ENCODE assay signal across 19 cellular contexts in genomic region chr19:1913781-1914577, GRCh38. TPM values are rescaled to one million over a fixed set of nuclear protein-coding genes. Genes with fewer than 3 reads are reported as not detected.
DNase-seq lines count a peak whose midpoint lies in the region; ATAC-seq and TF ChIP-seq lines count a peak whose summit lies in the region.
"Had no signal": no experiment of that assay in that cellular context is flagged by ENCODE, and none has a peak within 500 bp of the region (broad histone marks: within the 10 kb centered on the region; RNA-seq: fewer than 3 reads in every experiment).

No MANE protein-coding gene starts in this region.

- intact Hi-C loops in posterior cingulate gyrus (cut with DNase I) = no loop called here

- TF ChIP-seq CTCF in RWPE2 (IDR thresholded peaks at IDR 0.05; ENCODE audit: poor library complexity, severe bottlenecking) = no peak
- TF ChIP-seq CTCF in osteoblast (IDR thresholded peaks at IDR 0.05; ENCODE audit: extremely low read depth, low read depth, low read length) = no peak

- no peak overlapping the region for H3K27ac ChIP-seq in RWPE2 (ENCODE audit: poor library complexity, severe bottlenecking)
- peak overlapping the region; percentile 0 to 76 for H3K27ac ChIP-seq in esophagus (ENCODE audit: low read depth in 2 of 2, low read length in 1 of 2)
- H3K27ac ChIP-seq in osteoblast (ENCODE audit: low read depth, low read length) = no peak overlapping the region
- H3K27ac ChIP-seq: KMS-11 had no signal

- ATAC-seq in RWPE2 (ENCODE audit: low read depth) (peak; percentile 10; the same call in 1 of the 3 replicates), HG03039 (IDR thresholded peaks at IDR 0.05; ENCODE audit: unreplicated experiment) (no peak), GM21723 (IDR thresholded peaks at IDR 0.05; ENCODE audit: unreplicated experiment) (no peak)
- ATAC-seq: GM12878, HCT116, Panc1 had no signal

- DNase-seq in D341Med (ENCODE audit: low spot score) (peak; percentile 32), RWPE2 (ENCODE audit: low spot score) (no peak), osteoblast (ENCODE audit: insufficient read length, low spot score, missing footprints) (peak; percentile 58), pons (ENCODE audit: low spot score) (no peak), posterior cingulate gyrus (no peak)
- DNase-seq: CD4-positive, CD25-positive, alpha-beta regulatory T cell; MM.1S; NCI-H1105; NCI-H1694 treated with DMSO at 0.1 percent for 48 hours; NCI-H446; NCI-H774; SHP77 treated with DMSO at 0.1 percent for 48 hours had no signal

- H3K9me3 ChIP-seq in RWPE2 (ENCODE audit: severe bottlenecking) (no peaks in the 10 kb centered on the region), esophagus (ENCODE audit: control insufficient read depth in 2 of 2, insufficient read depth in 1 of 2, low read depth in 1 of 2, low read length in 1 of 2) (no peaks in the 10 kb centered on the region), osteoblast (ENCODE audit: low read depth, low read length) (no peaks in the 10 kb centered on the region)

- H3K36me3 ChIP-seq in RWPE2 (ENCODE audit: low read depth) = peaks cover 9% of the 10 kb centered on the region; the same call in 1 of the 2 replicates
- H3K36me3 ChIP-seq in esophagus (ENCODE audit: control insufficient read depth in 2 of 2, insufficient read depth in 2 of 2, low read length in 1 of 2) = peaks cover 0 to 31% of the 10 kb centered on the region in 2 donors
- H3K36me3 ChIP-seq in osteoblast (ENCODE audit: insufficient read depth, low read length) = peaks cover 17% of the 10 kb centered on the region

- H3K4me3 ChIP-seq in RWPE2 (ENCODE audit: severe bottlenecking) (no peak overlapping the region), esophagus (ENCODE audit: low read depth in 1 of 2, low read length in 2 of 2) (no peak overlapping the region), osteoblast (ENCODE audit: insufficient read depth, low read length) (no peak overlapping the region)
- H3K4me3 ChIP-seq: GM12878 had no signal

- H3K79me2 ChIP-seq in osteoblast (ENCODE audit: insufficient read depth, low read length) = peaks cover 65% of the 10 kb centered on the region

- 64 to 72% methylated on average over 22 to 23 of the region's 23 CpGs for WGBS in esophagus, 2 donors

- peaks cover 6% of the 10 kb centered on the region for H3K4me1 ChIP-seq in RWPE2 (ENCODE audit: insufficient read depth, poor library complexity, severe bottlenecking)
- H3K4me1 ChIP-seq in esophagus (ENCODE audit: control insufficient read depth in 2 of 2, insufficient read depth in 2 of 2, low read length in 1 of 2) = peaks cover 12 to 32% of the 10 kb centered on the region in 2 donors
- peaks cover 7% of the 10 kb centered on the region for H3K4me1 ChIP-seq in osteoblast (ENCODE audit: insufficient read depth, low read length)

- no peaks in the 10 kb centered on the region for H3K27me3 ChIP-seq in RWPE2 (ENCODE audit: insufficient read depth, poor library complexity, severe bottlenecking)
- no peaks in the 10 kb centered on the region for H3K27me3 ChIP-seq in esophagus (ENCODE audit: control insufficient read depth in 1 of 2, insufficient read depth in 2 of 2, low read length in 2 of 2)
- no peaks in the 10 kb centered on the region for H3K27me3 ChIP-seq in osteoblast (ENCODE audit: insufficient read depth, low read length)

- no peak overlapping the region for H3K4me2 ChIP-seq in osteoblast (ENCODE audit: insufficient read depth, low read length)
- H3K4me2 ChIP-seq: KMS-11 had no signal

- peaks cover 35% of the 10 kb centered on the region for H4K20me1 ChIP-seq in osteoblast (ENCODE audit: insufficient read depth, low read length)

- no peak overlapping the region for H2AFZ ChIP-seq in osteoblast (ENCODE audit: low read length)

RNA-seq across cellular contexts. Expression of gene ADAT3, which starts 8.8 kb away (rescaled TPM):
- 1 to 10 TPM; 6.4 to 6.9 TPM for polyA plus RNA-seq in esophagus
- total RNA-seq in osteoblast = 3.3 and 3.8 TPM in 2 replicates

RNA-seq across cellular contexts. Expression of gene SCAMP4, which starts 8.8 kb away (rescaled TPM):
- polyA plus RNA-seq in esophagus = 10 to 100 TPM; 29.0 to 38.6 TPM
- total RNA-seq in osteoblast = 55.7 and 70.6 TPM in 2 replicates

RNA-seq across cellular contexts. Expression of gene CSNK1G2, which starts 27.0 kb away (rescaled TPM):
- polyA plus RNA-seq in esophagus = 10 to 100 TPM; 59.9 to 63.7 TPM
- total RNA-seq in osteoblast = 68.8 and 70.1 TPM in 2 replicates

RNA-seq across cellular contexts. Expression of gene ABHD17A, which starts 28.7 kb away (rescaled TPM):
- 10 to 100 TPM; 73.9 to 76.2 TPM for polyA plus RNA-seq in esophagus
- 49.5 and 52.5 TPM in 2 replicates for total RNA-seq in osteoblast

RNA-seq across cellular contexts. Expression of gene KLF16, which starts 50.6 kb away (rescaled TPM):
- polyA plus RNA-seq in esophagus = 10 to 100 TPM in 1 of 2 donors, 1 to 10 TPM in 1; 9.3 to 13.5 TPM
- 6.9 and 11.5 TPM in 2 replicates for total RNA-seq in osteoblast

Comparison
In these comparisons a context has a peak if more than half of its experiments do, and no peak if none do; other contexts are left out.
1. DNase-seq: peak in D341Med (single experiment) and osteoblast (single experiment); none in RWPE2 (single experiment), pons (single experiment) and posterior cingulate gyrus (0 of 10).
2. H3K27ac ChIP-seq: peak in esophagus (2 of 2); none in RWPE2 (single experiment) and osteoblast (single experiment).